In genomic region chr12:31985832-31986231, GRCh38 we compare ENCODE assay signal across 1 cellular context.
TF ChIP-seq lines count a peak whose summit lies in the region.

No MANE protein-coding gene starts in this region.

TF ChIP-seq in K562, 482 proteins besides CTCF, POLR2A, EP300 and RAD21:
- TF ChIP-seq, protein P1, sequence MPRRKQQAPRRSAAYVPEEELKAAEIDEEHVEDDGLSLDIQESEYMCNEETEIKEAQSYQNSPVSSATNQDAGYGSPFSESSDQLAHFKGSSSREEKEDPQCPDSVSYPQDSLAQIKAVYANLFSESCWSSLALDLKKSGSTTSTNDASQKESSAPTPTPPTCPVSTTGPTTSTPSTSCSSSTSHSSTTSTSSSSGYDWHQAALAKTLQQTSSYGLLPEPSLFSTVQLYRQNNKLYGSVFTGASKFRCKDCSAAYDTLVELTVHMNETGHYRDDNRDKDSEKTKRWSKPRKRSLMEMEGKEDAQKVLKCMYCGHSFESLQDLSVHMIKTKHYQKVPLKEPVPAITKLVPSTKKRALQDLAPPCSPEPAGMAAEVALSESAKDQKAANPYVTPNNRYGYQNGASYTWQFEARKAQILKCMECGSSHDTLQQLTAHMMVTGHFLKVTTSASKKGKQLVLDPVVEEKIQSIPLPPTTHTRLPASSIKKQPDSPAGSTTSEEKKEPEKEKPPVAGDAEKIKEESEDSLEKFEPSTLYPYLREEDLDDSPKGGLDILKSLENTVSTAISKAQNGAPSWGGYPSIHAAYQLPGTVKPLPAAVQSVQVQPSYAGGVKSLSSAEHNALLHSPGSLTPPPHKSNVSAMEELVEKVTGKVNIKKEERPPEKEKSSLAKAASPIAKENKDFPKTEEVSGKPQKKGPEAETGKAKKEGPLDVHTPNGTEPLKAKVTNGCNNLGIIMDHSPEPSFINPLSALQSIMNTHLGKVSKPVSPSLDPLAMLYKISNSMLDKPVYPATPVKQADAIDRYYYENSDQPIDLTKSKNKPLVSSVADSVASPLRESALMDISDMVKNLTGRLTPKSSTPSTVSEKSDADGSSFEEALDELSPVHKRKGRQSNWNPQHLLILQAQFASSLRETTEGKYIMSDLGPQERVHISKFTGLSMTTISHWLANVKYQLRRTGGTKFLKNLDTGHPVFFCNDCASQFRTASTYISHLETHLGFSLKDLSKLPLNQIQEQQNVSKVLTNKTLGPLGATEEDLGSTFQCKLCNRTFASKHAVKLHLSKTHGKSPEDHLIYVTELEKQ (CRISPR knock-in tag; IDR thresholded peaks at IDR 0.05) = no peak
- TF ChIP-seq PREB (CRISPR knock-in tag; IDR thresholded peaks at IDR 0.05) (no peak), POLR2G (IDR thresholded peaks at IDR 0.05; ENCODE audit: low read depth, low read length) (peak; percentile 31; the same call in 1 of the 2 replicates), SRSF1 (IDR thresholded peaks at IDR 0.05; ENCODE audit: low read depth, low read length) (no peak), CBX8 (IDR thresholded peaks at IDR 0.05; ENCODE audit: borderline replicate concordance, extremely low read depth, low read depth, low read length, poor library complexity, severe bottlenecking) (no peak), POLR2B (IDR thresholded peaks at IDR 0.05; ENCODE audit: low read depth, partially characterized antibody) (peak; percentile 30), NR2C1 (IDR thresholded peaks at IDR 0.05) (no peak), NR2C1 (tag; IDR thresholded peaks at IDR 0.05) (no peak), GATA2 (CRISPR knock-in tag; IDR thresholded peaks at IDR 0.05) (no peak), ZNF445 (CRISPR knock-in tag; IDR thresholded peaks at IDR 0.05; ENCODE audit: low read depth) (no peak), THAP7 (CRISPR knock-in tag; IDR thresholded peaks at IDR 0.05) (no peak), ARID2 (IDR thresholded peaks at IDR 0.05) (no peak), SMAD4 (CRISPR knock-in tag; conservative IDR thresholded peaks at IDR 0.05) (no peak), TAF1 (IDR thresholded peaks at IDR 0.05; ENCODE audit: control insufficient read depth, extremely low read depth, insufficient read depth, low read length, severe bottlenecking) (no peak), MCM5 (IDR thresholded peaks at IDR 0.05; ENCODE audit: low read depth) (no peak), HDAC8 (tag; IDR thresholded peaks at IDR 0.05) (no peak)
- TF ChIP-seq, protein P2, sequence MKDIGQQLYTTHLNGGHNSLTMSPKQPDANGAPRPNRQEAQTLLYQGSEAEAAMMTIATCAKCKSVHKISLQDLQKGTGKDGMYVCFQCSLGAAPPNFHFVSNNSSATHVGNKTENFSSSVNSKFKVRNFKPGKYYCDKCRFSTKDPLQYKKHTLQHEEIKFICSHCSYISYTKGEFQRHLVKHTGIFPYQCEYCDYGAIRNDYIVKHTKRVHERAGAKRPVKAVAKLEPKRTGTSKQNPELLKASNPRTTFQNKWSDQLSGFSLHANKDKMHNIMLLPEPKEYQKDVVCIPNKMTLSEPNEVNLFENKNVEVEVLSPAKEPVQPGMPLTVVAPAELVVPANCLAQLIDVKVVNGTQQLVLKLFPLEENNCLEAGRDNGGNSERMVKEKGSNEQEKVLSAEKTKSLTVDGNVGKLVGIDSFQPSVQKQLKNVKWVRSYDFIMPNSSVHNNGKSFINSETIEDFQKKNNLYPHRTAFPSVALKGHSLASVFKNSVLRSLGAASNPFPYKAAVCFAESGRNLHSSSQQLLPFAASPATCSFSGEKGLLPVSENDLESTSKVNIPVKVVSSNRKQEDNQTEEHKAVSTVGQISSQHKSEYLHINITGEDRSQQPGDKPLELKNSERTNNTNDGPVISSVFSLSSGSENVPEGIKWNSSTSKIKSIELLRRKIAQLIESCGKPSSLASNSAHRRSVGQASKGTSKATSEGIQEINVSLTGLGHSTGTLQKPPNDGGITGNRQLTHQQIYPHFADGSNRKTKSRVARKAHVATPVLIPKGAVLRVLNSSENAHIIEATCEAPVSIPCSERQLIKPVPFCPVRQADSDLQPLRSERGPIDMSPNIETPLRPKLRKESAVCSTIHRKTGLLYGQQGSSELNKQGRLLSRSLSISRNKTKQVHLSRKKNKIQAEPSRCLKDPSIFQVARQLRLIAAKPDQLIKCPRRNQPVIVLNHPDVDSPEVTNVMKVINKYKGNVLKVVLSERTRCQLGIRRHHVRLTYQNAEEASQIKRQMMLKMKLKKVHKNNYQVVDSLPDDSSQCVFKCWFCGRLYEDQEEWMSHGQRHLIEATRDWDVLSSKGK (CRISPR knock-in tag; IDR thresholded peaks at IDR 0.05) = no peak
- TF ChIP-seq, protein P3, sequence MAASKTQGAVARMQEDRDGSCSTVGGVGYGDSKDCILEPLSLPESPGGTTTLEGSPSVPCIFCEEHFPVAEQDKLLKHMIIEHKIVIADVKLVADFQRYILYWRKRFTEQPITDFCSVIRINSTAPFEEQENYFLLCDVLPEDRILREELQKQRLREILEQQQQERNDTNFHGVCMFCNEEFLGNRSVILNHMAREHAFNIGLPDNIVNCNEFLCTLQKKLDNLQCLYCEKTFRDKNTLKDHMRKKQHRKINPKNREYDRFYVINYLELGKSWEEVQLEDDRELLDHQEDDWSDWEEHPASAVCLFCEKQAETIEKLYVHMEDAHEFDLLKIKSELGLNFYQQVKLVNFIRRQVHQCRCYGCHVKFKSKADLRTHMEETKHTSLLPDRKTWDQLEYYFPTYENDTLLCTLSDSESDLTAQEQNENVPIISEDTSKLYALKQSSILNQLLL (CRISPR knock-in tag; IDR thresholded peaks at IDR 0.05; ENCODE audit: borderline replicate concordance) = no peak
